In genomic region chr7:96320437-96320836, GRCh38 we compare ENCODE assay signal across 8 cellular contexts. TPM values are rescaled to one million over a fixed set of nuclear protein-coding genes. Genes with fewer than 3 reads are reported as not detected.
A peak's percentile ranks its signal among the peaks of the same experiment; 100 is the strongest.
DNase-seq lines count a peak whose midpoint lies in the region; ATAC-seq and TF ChIP-seq lines count a peak whose summit lies in the region.

No MANE protein-coding gene starts in this region.

- H3K9ac ChIP-seq in KMS-11: peak overlapping the region; percentile 94; the same call in 1 of the 2 replicates

- DNase-seq in GM12865 (ENCODE audit: low read depth): peak; percentile 74
- no peak for DNase-seq in dorsolateral prefrontal cortex
- no peak for DNase-seq in psoas muscle
- no peak for DNase-seq in NCI-H1436 treated with DMSO at 0.1 percent for 48 hours (lab: John Stamatoyannopoulos, UW)
- DNase-seq in COR-L47 (lab: John Stamatoyannopoulos, UW): no peak
- DNase-seq in activated gamma-delta T cell (lab: John Stamatoyannopoulos, UW): no peak

- H3K4me3 ChIP-seq in GM12865 (ENCODE audit: low read depth, low read length) (peak overlapping the region; percentile 80), KMS-11 (IDR thresholded peaks at IDR 0.05; ENCODE audit: insufficient read depth, low read depth, low read length) (peak overlapping the region; percentile 21), dorsolateral prefrontal cortex (peak overlapping the region in 57 of 59 donors; percentile 68 to 99 (median 93)), psoas muscle (peak overlapping the region; percentile 96)

- peak overlapping the region; percentile 86; the same call in 1 of the 2 replicates for H3K27ac ChIP-seq in KMS-11
- peak overlapping the region in 49 of 59 donors; percentile 80 to 99 (median 96) for H3K27ac ChIP-seq in dorsolateral prefrontal cortex
- peak overlapping the region; percentile 100 for H3K27ac ChIP-seq in psoas muscle

- intact Hi-C loops in dorsolateral prefrontal cortex (cut with DNase I) (loop anchor here (5.0 to 10.0 kb wide), 3 partner anchors 136 to 704 kb away; partner anchors contain the start of gene DLX5 (in 1 of the 2)), psoas muscle (cut with DNase I) (no loop called here)

- WGBS in psoas muscle, 3 donors: 35 to 44% (median 37%) methylated on average over 2 of the region's 2 CpGs

- no peaks in the 10 kb centered on the region for H4K20me1 ChIP-seq in KMS-11 (ENCODE audit: insufficient read depth)

- no peaks in the 10 kb centered on the region for H3K36me3 ChIP-seq in KMS-11 (ENCODE audit: insufficient read depth)
- no peaks in the 10 kb centered on the region for H3K36me3 ChIP-seq in psoas muscle (ENCODE audit: insufficient read depth in 1 of 2, low read depth in 1 of 2)

- H3K79me2 ChIP-seq in KMS-11 (ENCODE audit: insufficient read depth, low read depth): peaks cover 24% of the 10 kb centered on the region; the same call in 1 of the 2 replicates

- H3K4me1 ChIP-seq in KMS-11 (ENCODE audit: low read depth, poor library complexity, severe bottlenecking): peaks cover 20% of the 10 kb centered on the region
- H3K4me1 ChIP-seq in psoas muscle: peaks cover 42% of the 10 kb centered on the region

- H3K27me3 ChIP-seq in KMS-11 (ENCODE audit: insufficient read depth, low read depth) (no peaks in the 10 kb centered on the region), dorsolateral prefrontal cortex (no peaks in the 10 kb centered on the region), psoas muscle (ENCODE audit: insufficient read depth in 3 of 3, low read length in 2 of 3) (no peaks in the 10 kb centered on the region)

- peak overlapping the region; percentile 77 for H3K4me2 ChIP-seq in KMS-11

- peak; percentile 39 for ATAC-seq in GM21526 (IDR thresholded peaks at IDR 0.05; ENCODE audit: low FRiP score, unreplicated experiment)
- no peak for ATAC-seq in psoas muscle

- no peak for TF ChIP-seq CTCF in GM12865 (IDR thresholded peaks at IDR 0.05; ENCODE audit: insufficient read depth, low read depth, low read length, missing control alignments)
- TF ChIP-seq CTCF in KMS-11 (conservative IDR thresholded peaks at IDR 0.05; ENCODE audit: low read depth, low read length): no peak
- TF ChIP-seq CTCF in dorsolateral prefrontal cortex (IDR thresholded peaks at IDR 0.05 in 54 of 56, conservative IDR thresholded peaks at IDR 0.05 in 2 of 56; ENCODE audit: low read depth in 1 of 56, partially characterized antibody in 56 of 56): no peak
- TF ChIP-seq CTCF in psoas muscle (IDR thresholded peaks at IDR 0.05): no peak

- H3K9me3 ChIP-seq in psoas muscle: no peaks in the 10 kb centered on the region

- H2AFZ ChIP-seq in KMS-11 (ENCODE audit: low read depth): no peak overlapping the region

RNA-seq across cellular contexts. Expression of gene SLC25A13, which starts 1.5 kb away (rescaled TPM):
- 10 to 100 TPM in 117 of 120 experiments, 1 to 10 TPM in 3; 8.6 to 61.9 (median 21.0) TPM for total RNA-seq in dorsolateral prefrontal cortex
- total RNA-seq in psoas muscle: 10 to 100 TPM in 1 of 4 donors, 1 to 10 TPM in 3; 3.3 to 10.8 (median 8.5) TPM
- polyA plus RNA-seq in psoas muscle: 10 to 100 TPM in 1 of 3 donors, 1 to 10 TPM in 2; 7.4 to 31.6 (median 9.7) TPM

Comparison
In these comparisons a context has a peak if more than half of its experiments do, and no peak if none do; other contexts are left out.
1. H3K4me3 ChIP-seq: peak in every context shown above with its lines; median percentile 96 in psoas muscle; 93 in dorsolateral prefrontal cortex; 80 in GM12865; 21 in KMS-11.
2. intact Hi-C loops: an anchor here in dorsolateral prefrontal cortex (5.0 to 10.0 kb wide); none called in psoas muscle.